ENCODE assay signal across 10 cellular contexts in the genomic region with DNA sequence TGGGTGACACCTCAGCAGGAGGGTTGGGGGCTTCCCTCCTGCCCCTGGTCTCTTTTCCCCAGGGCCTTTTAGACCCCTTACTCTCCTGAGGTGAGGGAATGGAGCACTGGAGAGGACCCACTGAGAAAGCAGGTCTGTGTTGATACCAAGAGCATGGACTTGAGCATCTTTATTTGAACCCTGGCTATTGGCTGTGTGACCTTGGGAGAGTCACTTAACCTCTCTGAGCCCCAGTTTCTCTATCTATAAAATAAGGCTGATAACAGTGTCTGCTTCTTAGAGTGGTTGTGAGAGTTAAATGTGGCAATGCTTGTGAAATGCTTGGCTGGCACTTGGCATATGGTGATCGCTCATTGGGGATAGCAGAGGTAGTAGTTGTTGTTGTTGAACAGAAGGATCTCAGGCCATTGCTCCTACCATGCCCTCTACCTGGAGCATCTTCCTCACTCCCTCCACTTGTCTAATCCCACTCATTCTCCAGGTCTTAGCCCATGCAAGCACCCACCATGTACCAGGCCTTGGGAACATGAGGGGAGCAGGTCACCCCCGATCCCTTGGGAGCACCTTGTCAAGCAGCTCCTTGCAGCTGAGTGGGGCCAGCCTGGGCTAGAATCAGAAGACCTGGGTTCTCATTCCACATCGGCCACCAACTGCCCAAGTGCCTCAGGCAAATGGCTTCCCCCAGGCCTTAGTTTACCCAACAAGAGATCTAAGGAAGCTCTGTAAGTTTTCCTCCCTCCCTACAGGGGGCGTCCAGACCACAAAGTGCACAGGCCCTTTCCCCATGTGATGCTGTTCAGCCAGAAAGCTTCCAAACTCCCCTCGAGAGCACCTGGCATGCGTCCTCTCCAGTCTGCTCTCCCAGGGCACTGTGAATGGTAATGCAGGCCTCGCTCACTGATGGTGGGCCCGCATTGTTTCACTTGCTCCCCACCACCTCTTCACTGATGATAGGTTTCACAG.
DNase-seq lines count a peak whose midpoint lies in the region; ATAC-seq and TF ChIP-seq lines count a peak whose summit lies in the region.
"Had no signal": no experiment of that assay in that cellular context is flagged by ENCODE, and none has a peak within 500 bp of the region (broad histone marks: within the 10 kb centered on the region; RNA-seq: fewer than 3 reads in every experiment).

No MANE protein-coding gene starts in this region.

- H3K36me3 Mint-ChIP-seq in activated CD4-positive, alpha-beta memory T cell treated with anti-CD3 and anti-CD28 coated beads, Interleukin-2, amount 10 ng/mL, durations not matched to agents 7 days and 5 days (ENCODE audit: low read depth) = no peaks in the 10 kb centered on the region
- H3K36me3 Mint-ChIP-seq in activated CD4-positive, alpha-beta memory T cell treated with anti-CD3 and anti-CD28 coated beads for 36 hours = no peaks in the 10 kb centered on the region

- peak; percentile 20 for DNase-seq in activated CD4-positive, alpha-beta memory T cell treated with anti-CD3 and anti-CD28 coated beads, Interleukin-2, amount 10 ng/mL, durations not matched to agents 7 days and 5 days
- no peak for DNase-seq in activated CD4-positive, alpha-beta memory T cell treated with anti-CD3 and anti-CD28 coated beads for 36 hours
- DNase-seq in NCI-H146 (lab: John Stamatoyannopoulos, UW) (peak; percentile 7), colonic mucosa (no peak), retinal pigment epithelial cell (ENCODE audit: low read depth) (no peak), GM20000 (ENCODE audit: low spot score) (no peak)
- DNase-seq: COR-L47; stimulated activated CD8-positive, alpha-beta memory T cell treated with anti-CD3 and anti-CD28 coated beads, Interleukin-4, amount 100 ng/mL, for 48 hours had no signal

- intact Hi-C loops in activated CD4-positive, alpha-beta memory T cell treated with anti-CD3 and anti-CD28 coated beads for 36 hours (cut with micrococcal nuclease) = no loop called here
- intact Hi-C loops in colonic mucosa (cut with DNase I) = no loop called here

- no peaks in the 10 kb centered on the region for H3K4me1 ChIP-seq in colonic mucosa

- H3K27me3 ChIP-seq in colonic mucosa = no peaks in the 10 kb centered on the region

- ATAC-seq in HG03196 (IDR thresholded peaks at IDR 0.05; ENCODE audit: unreplicated experiment) (no peak), GM21619 (IDR thresholded peaks at IDR 0.05; ENCODE audit: unreplicated experiment) (no peak)

- CTCF ChIA-PET in activated CD4-positive, alpha-beta memory T cell treated with anti-CD3 and anti-CD28 coated beads, Interleukin-2, amount 10 ng/mL, durations not matched to agents 7 days and 5 days (lab: Charles Lee) = interaction anchor here (1.0 to 1.7 kb wide), 3 partner anchors 14 to 187 kb away, joined by 3 to 4 read pairs (median 4); no protein-coding TSS in a partner anchor
- CTCF ChIA-PET in activated CD4-positive, alpha-beta memory T cell treated with anti-CD3 and anti-CD28 coated beads for 36 hours (lab: Charles Lee) = interaction anchor here (0.5 to 1.4 kb wide), 4 partner anchors 35 to 195 kb away, joined by 3 read pairs; no protein-coding TSS in a partner anchor

- H3K36me3 ChIP-seq in colonic mucosa = no peaks in the 10 kb centered on the region

- H3K27ac Mint-ChIP-seq in activated CD4-positive, alpha-beta memory T cell treated with anti-CD3 and anti-CD28 coated beads, Interleukin-2, amount 10 ng/mL, durations not matched to agents 7 days and 5 days = no peak overlapping the region
- no peak overlapping the region for H3K27ac Mint-ChIP-seq in activated CD4-positive, alpha-beta memory T cell treated with anti-CD3 and anti-CD28 coated beads for 36 hours

- H3K9me3 ChIP-seq in colonic mucosa = no peaks in the 10 kb centered on the region

- H3K4me1 Mint-ChIP-seq in activated CD4-positive, alpha-beta memory T cell treated with anti-CD3 and anti-CD28 coated beads, Interleukin-2, amount 10 ng/mL, durations not matched to agents 7 days and 5 days = no peaks in the 10 kb centered on the region
- H3K4me1 Mint-ChIP-seq in activated CD4-positive, alpha-beta memory T cell treated with anti-CD3 and anti-CD28 coated beads for 36 hours (ENCODE audit: low read depth) = no peaks in the 10 kb centered on the region

- POLR2A ChIA-PET in activated CD4-positive, alpha-beta memory T cell treated with anti-CD3 and anti-CD28 coated beads, Interleukin-2, amount 10 ng/mL, durations not matched to agents 7 days and 5 days (lab: Charles Lee) = no interaction called here
- POLR2A ChIA-PET in activated CD4-positive, alpha-beta memory T cell treated with anti-CD3 and anti-CD28 coated beads for 36 hours (lab: Charles Lee) = no interaction called here

- H3K4me3 ChIP-seq in colonic mucosa (no peak overlapping the region), retinal pigment epithelial cell (ENCODE audit: low read length) (no peak overlapping the region)

- no peak overlapping the region for H3K27ac ChIP-seq in colonic mucosa

- TF ChIP-seq CTCF in colonic mucosa (IDR thresholded peaks at IDR 0.05) (peak; percentile 26), retinal pigment epithelial cell (conservative IDR thresholded peaks at IDR 0.05; ENCODE audit: low read depth, low read length) (peak; percentile 60), GM20000 (IDR thresholded peaks at IDR 0.05; ENCODE audit: extremely low read depth, missing control alignments) (no peak)

- H3K9me3 Mint-ChIP-seq in activated CD4-positive, alpha-beta memory T cell treated with anti-CD3 and anti-CD28 coated beads, Interleukin-2, amount 10 ng/mL, durations not matched to agents 7 days and 5 days = no peaks in the 10 kb centered on the region
- H3K9me3 Mint-ChIP-seq in activated CD4-positive, alpha-beta memory T cell treated with anti-CD3 and anti-CD28 coated beads for 36 hours = no peaks in the 10 kb centered on the region

- H3K4me3 Mint-ChIP-seq in activated CD4-positive, alpha-beta memory T cell treated with anti-CD3 and anti-CD28 coated beads, Interleukin-2, amount 10 ng/mL, durations not matched to agents 7 days and 5 days = no peak overlapping the region
- no peak overlapping the region for H3K4me3 Mint-ChIP-seq in activated CD4-positive, alpha-beta memory T cell treated with anti-CD3 and anti-CD28 coated beads for 36 hours

- no peak overlapping the region for H3K9ac ChIP-seq in colonic mucosa (ENCODE audit: low read depth in 2 of 2, low read length in 2 of 2)

- H3K27me3 Mint-ChIP-seq in activated CD4-positive, alpha-beta memory T cell treated with anti-CD3 and anti-CD28 coated beads, Interleukin-2, amount 10 ng/mL, durations not matched to agents 7 days and 5 days = peaks cover 5% of the 10 kb centered on the region
- no peaks in the 10 kb centered on the region for H3K27me3 Mint-ChIP-seq in activated CD4-positive, alpha-beta memory T cell treated with anti-CD3 and anti-CD28 coated beads for 36 hours

Comparison
In these comparisons a context has a peak if more than half of its experiments do, and no peak if none do; other contexts are left out.
1. DNase-seq: peak in activated CD4-positive, alpha-beta memory T cell treated with anti-CD3 and anti-CD28 coated beads, Interleukin-2, amount 10 ng/mL, durations not matched to agents 7 days and 5 days (single experiment) and NCI-H146 (single experiment); none in activated CD4-positive, alpha-beta memory T cell treated with anti-CD3 and anti-CD28 coated beads for 36 hours (single experiment), colonic mucosa (single experiment), retinal pigment epithelial cell (single experiment) and GM20000 (single experiment).